Comparison of ENCODE assay signal across 31 cellular contexts in genomic region chr9:89539374-89539773, GRCh38. TPM values are rescaled to one million over a fixed set of nuclear protein-coding genes. Genes with fewer than 3 reads are reported as not detected.
DNase-seq lines count a peak whose midpoint lies in the region; ATAC-seq and TF ChIP-seq lines count a peak whose summit lies in the region.
"Had no signal": no experiment of that assay in that cellular context is flagged by ENCODE, and none has a peak within 500 bp of the region (broad histone marks: within the 10 kb centered on the region; RNA-seq: fewer than 3 reads in every experiment).

No MANE protein-coding gene starts in this region.

- no peak overlapping the region for H3K4me2 ChIP-seq in DND-41 (ENCODE audit: insufficient read depth, low read length)
- H3K4me2 ChIP-seq: PC-9 had no signal

- H3K27ac ChIP-seq in DND-41 (ENCODE audit: low read length), result peak overlapping the region; percentile 66
- H3K27ac ChIP-seq: cardiac muscle cell, coronary artery, lower lobe of right lung, neutrophil, PC-9, sigmoid colon, testis, uterus had no signal

- no peak for ATAC-seq in DND-41 (ENCODE audit: insufficient read depth, low read depth)
- ATAC-seq in natural killer cell, result no peak
- ATAC-seq in GM19452 (IDR thresholded peaks at IDR 0.05; ENCODE audit: unreplicated experiment), result no peak
- ATAC-seq: esophagus mucosa; heart right ventricle; Right ventricle myocardium inferior; SK-N-SH treated with all-trans-retinoic acid at 6 μM for 48 hours; stimulated activated naive B cell treated with anti-CD40 and anti-IgM and Interleukin-4, amounts not matched to agents 10 μg/mL and 1 μg/mL and 100 μg/mL, for 72 hours; WTC11 had no signal

- DNase-seq in activated CD4-positive, alpha-beta T cell treated with anti-CD3 and anti-CD28 coated beads, Interleukin-2, amount 10 ng/mL, durations not matched to agents 7 days and 5 days, result no peak
- DNase-seq in activated CD4-positive, alpha-beta T cell treated with anti-CD3 and anti-CD28 coated beads for 1 hour, result no peak
- DNase-seq in DND-41, result no peak
- DNase-seq in activated naive CD8-positive, alpha-beta T cell treated with anti-CD3 and anti-CD28 coated beads for 36 hours, result no peak
- no peak for DNase-seq in natural killer cell
- no peak for DNase-seq in AG08396 (ENCODE audit: low spot score)
- no peak for DNase-seq in pons (ENCODE audit: low spot score)
- DNase-seq: activated CD4-positive, alpha-beta T cell treated with anti-CD3 and anti-CD28 coated beads, Interleukin-2, amount 50 U/mL, for 48 hours; AML-193; anterior cingulate cortex; foreskin fibroblast; heart right ventricle; kidney glomerular epithelial cell; lower lobe of right lung; NCI-H1930; NCI-H526 treated with DMSO at 0.1 percent for 48 hours; PC-9; sigmoid colon; stimulated activated CD4-positive, alpha-beta T cell treated with anti-CD3 and anti-CD28 coated beads, Interleukin-4, amount 100 ng/mL, for 4 hours; stimulated activated naive B cell treated with anti-CD40 and anti-IgM and Interleukin-4, amounts not matched to agents 10 μg/mL and 1 μg/mL and 100 μg/mL, for 72 hours; testis; uterus had no signal

- no peak overlapping the region for H3K4me3 Mint-ChIP-seq in activated CD4-positive, alpha-beta T cell treated with anti-CD3 and anti-CD28 coated beads, Interleukin-2, amount 10 ng/mL, durations not matched to agents 7 days and 5 days
- no peak overlapping the region for H3K4me3 Mint-ChIP-seq in activated naive CD8-positive, alpha-beta T cell treated with anti-CD3 and anti-CD28 coated beads for 36 hours
- H3K4me3 Mint-ChIP-seq in natural killer cell, result no peak overlapping the region
- H3K4me3 Mint-ChIP-seq: stimulated activated naive B cell treated with anti-CD40 and anti-IgM and Interleukin-4, amounts not matched to agents 10 μg/mL and 1 μg/mL and 100 μg/mL, for 72 hours; WTC11 had no signal

- H3K4me1 Mint-ChIP-seq in activated CD4-positive, alpha-beta T cell treated with anti-CD3 and anti-CD28 coated beads, Interleukin-2, amount 10 ng/mL, durations not matched to agents 7 days and 5 days, result peaks cover 75% of the 10 kb centered on the region
- peaks cover 76% of the 10 kb centered on the region for H3K4me1 Mint-ChIP-seq in activated naive CD8-positive, alpha-beta T cell treated with anti-CD3 and anti-CD28 coated beads for 36 hours
- H3K4me1 Mint-ChIP-seq in natural killer cell, result peaks cover 78 to 80% of the 10 kb centered on the region in 2 donors

- peaks cover 50% of the 10 kb centered on the region for H3K4me1 ChIP-seq in DND-41 (ENCODE audit: insufficient read depth, low read length)
- H3K4me1 ChIP-seq: sigmoid colon, testis, uterus had no signal

- no peaks in the 10 kb centered on the region for H3K27me3 ChIP-seq in DND-41 (ENCODE audit: insufficient read depth, low read length, poor library complexity)
- H3K27me3 ChIP-seq: cardiac muscle cell, heart right ventricle, neutrophil, testis, uterus had no signal

- TF ChIP-seq CTCF in DND-41 (IDR thresholded peaks at IDR 0.05; ENCODE audit: borderline replicate concordance, extremely low read depth, low read length, poor library complexity, severe bottlenecking) (no peak), natural killer cell (IDR thresholded peaks at IDR 0.05) (no peak)

- H4K20me1 ChIP-seq in DND-41 (ENCODE audit: insufficient read depth, low read length), result no peaks in the 10 kb centered on the region

- peak overlapping the region; percentile 81 for H3K27ac Mint-ChIP-seq in activated CD4-positive, alpha-beta T cell treated with anti-CD3 and anti-CD28 coated beads, Interleukin-2, amount 10 ng/mL, durations not matched to agents 7 days and 5 days
- peak overlapping the region; percentile 68 for H3K27ac Mint-ChIP-seq in activated naive CD8-positive, alpha-beta T cell treated with anti-CD3 and anti-CD28 coated beads for 36 hours
- peak overlapping the region; percentile 85 to 98 for H3K27ac Mint-ChIP-seq in natural killer cell
- H3K27ac Mint-ChIP-seq: progenitor cell of endocrine pancreas; stimulated activated naive B cell treated with anti-CD40 and anti-IgM and Interleukin-4, amounts not matched to agents 10 μg/mL and 1 μg/mL and 100 μg/mL, for 72 hours; WTC11 had no signal

- no peak overlapping the region for H3K9ac ChIP-seq in DND-41 (ENCODE audit: low read depth, low read length)

- no peak overlapping the region for H3K4me3 ChIP-seq in DND-41 (ENCODE audit: low read depth in 1 of 2, low read length in 2 of 2)
- H3K4me3 ChIP-seq: cardiac muscle cell, coronary artery, heart right ventricle, lower lobe of right lung, PC-9, sigmoid colon, testis, uterus had no signal

- no peaks in the 10 kb centered on the region for H3K9me3 Mint-ChIP-seq in activated CD4-positive, alpha-beta T cell treated with anti-CD3 and anti-CD28 coated beads, Interleukin-2, amount 10 ng/mL, durations not matched to agents 7 days and 5 days
- H3K9me3 Mint-ChIP-seq in activated naive CD8-positive, alpha-beta T cell treated with anti-CD3 and anti-CD28 coated beads for 36 hours, result peaks cover 3% of the 10 kb centered on the region
- H3K9me3 Mint-ChIP-seq in natural killer cell, result no peaks in the 10 kb centered on the region
- H3K9me3 Mint-ChIP-seq: stimulated activated naive B cell treated with anti-CD40 and anti-IgM and Interleukin-4, amounts not matched to agents 10 μg/mL and 1 μg/mL and 100 μg/mL, for 72 hours had no signal

- H3K27me3 Mint-ChIP-seq in activated CD4-positive, alpha-beta T cell treated with anti-CD3 and anti-CD28 coated beads, Interleukin-2, amount 10 ng/mL, durations not matched to agents 7 days and 5 days, result no peaks in the 10 kb centered on the region
- H3K27me3 Mint-ChIP-seq in activated naive CD8-positive, alpha-beta T cell treated with anti-CD3 and anti-CD28 coated beads for 36 hours, result no peaks in the 10 kb centered on the region
- H3K27me3 Mint-ChIP-seq in natural killer cell (ENCODE audit: low read depth in 2 of 2), result no peaks in the 10 kb centered on the region
- H3K27me3 Mint-ChIP-seq: progenitor cell of endocrine pancreas; stimulated activated naive B cell treated with anti-CD40 and anti-IgM and Interleukin-4, amounts not matched to agents 10 μg/mL and 1 μg/mL and 100 μg/mL, for 72 hours had no signal

- CTCF ChIA-PET in activated CD4-positive, alpha-beta T cell treated with anti-CD3 and anti-CD28 coated beads, Interleukin-2, amount 10 ng/mL, durations not matched to agents 7 days and 5 days (lab: Charles Lee), result interaction anchor here (0.6 to 2.5 kb wide), 6 partner anchors 9 to 1375 kb away, joined by 3 to 21 read pairs (median 4); no protein-coding TSS in a partner anchor

- POLR2A ChIA-PET in activated CD4-positive, alpha-beta T cell treated with anti-CD3 and anti-CD28 coated beads, Interleukin-2, amount 10 ng/mL, durations not matched to agents 7 days and 5 days (lab: Charles Lee), result no interaction called here

- no peak overlapping the region for H2AFZ ChIP-seq in DND-41 (ENCODE audit: low read depth, low read length)
- H2AFZ ChIP-seq: PC-9 had no signal

- intact Hi-C loops in natural killer cell (cut with micrococcal nuclease), result loop anchor here (5.0 kb wide), 1 partner anchor 92 kb away; no protein-coding TSS in a partner anchor

- H3K79me2 ChIP-seq in DND-41 (ENCODE audit: insufficient read depth, low read length), result peaks cover 5% of the 10 kb centered on the region; the same call in 1 of the 2 replicates

- peaks cover 4% of the 10 kb centered on the region for H3K36me3 Mint-ChIP-seq in activated CD4-positive, alpha-beta T cell treated with anti-CD3 and anti-CD28 coated beads, Interleukin-2, amount 10 ng/mL, durations not matched to agents 7 days and 5 days (ENCODE audit: low read depth)
- H3K36me3 Mint-ChIP-seq in activated naive CD8-positive, alpha-beta T cell treated with anti-CD3 and anti-CD28 coated beads for 36 hours, result peaks cover 7% of the 10 kb centered on the region
- H3K36me3 Mint-ChIP-seq in natural killer cell, result no peaks in the 10 kb centered on the region
- H3K36me3 Mint-ChIP-seq: stimulated activated naive B cell treated with anti-CD40 and anti-IgM and Interleukin-4, amounts not matched to agents 10 μg/mL and 1 μg/mL and 100 μg/mL, for 72 hours; WTC11 had no signal

- H3K9me3 ChIP-seq in DND-41 (ENCODE audit: insufficient read depth, low read length, severe bottlenecking), result no peaks in the 10 kb centered on the region
- H3K9me3 ChIP-seq: heart right ventricle, lower lobe of right lung, neutrophil, sigmoid colon, testis, uterus had no signal

- no peaks in the 10 kb centered on the region for H3K36me3 ChIP-seq in DND-41 (ENCODE audit: insufficient read depth, low read length)
- H3K36me3 ChIP-seq: cardiac muscle cell, heart right ventricle, lower lobe of right lung, neutrophil, sigmoid colon, uterus had no signal

RNA-seq across cellular contexts. Expression of gene SEMA4D, which starts 41.5 kb away (rescaled TPM):
- total RNA-seq in activated CD4-positive, alpha-beta T cell treated with anti-CD3 and anti-CD28 coated beads, Interleukin-2, amount 10 ng/mL, durations not matched to agents 7 days and 5 days, result 100 to 1,000 TPM; 334 to 336 TPM
- 100 to 1,000 TPM; 239 to 245 TPM for total RNA-seq in activated naive CD8-positive, alpha-beta T cell treated with anti-CD3 and anti-CD28 coated beads for 36 hours
- 100 to 1,000 TPM; 354 to 448 (median 420) TPM for total RNA-seq in natural killer cell
